In genomic region chr10:13684252-13684791, GRCh38 we compare ENCODE assay signal across 9 cellular contexts.
DNase-seq lines count a peak whose midpoint lies in the region; ATAC-seq and TF ChIP-seq lines count a peak whose summit lies in the region.
"Had no signal": no experiment of that assay in that cellular context is flagged by ENCODE, and none has a peak within 500 bp of the region (broad histone marks: within the 10 kb centered on the region; RNA-seq: fewer than 3 reads in every experiment).

No MANE protein-coding gene starts in this region.

- H3K27me3 Mint-ChIP-seq in chondrocyte (ENCODE audit: low read depth): no peaks in the 10 kb centered on the region

- TF ChIP-seq CTCF in chondrocyte (IDR thresholded peaks at IDR 0.05): no peak

- H3K36me3 Mint-ChIP-seq in chondrocyte (ENCODE audit: low read depth): peaks cover 37% of the 10 kb centered on the region

- peak overlapping the region; percentile 64 for H3K4me3 Mint-ChIP-seq in chondrocyte (ENCODE audit: unreplicated experiment)

- DNase-seq in HT1080 (ENCODE audit: low read depth) (peak; percentile 75), chondrocyte (ENCODE audit: low spot score) (peak; percentile 79), left lobe of liver (ENCODE audit: low spot score) (no peak), stromal cell of bone marrow (ENCODE audit: low read depth) (peak; percentile 40), HT-29 (ENCODE audit: low spot score) (no peak), DMS114 treated with DMSO at 0.1 percent for 48 hours (lab: John Stamatoyannopoulos, UW; ENCODE audit: unreplicated experiment) (no peak), NCI-H2196 treated with DMSO at 0.1 percent for 48 hours (lab: John Stamatoyannopoulos, UW; ENCODE audit: unreplicated experiment) (no peak)
- DNase-seq: NCI-H526 treated with DMSO at 0.1 percent for 48 hours had no signal

- peaks cover 40% of the 10 kb centered on the region for H3K4me1 Mint-ChIP-seq in chondrocyte (ENCODE audit: low read depth)

- H3K27ac Mint-ChIP-seq in chondrocyte (ENCODE audit: unreplicated experiment): peak overlapping the region; percentile 97

- H3K9me3 Mint-ChIP-seq in chondrocyte (ENCODE audit: low read depth): no peaks in the 10 kb centered on the region

- ATAC-seq in left lobe of liver (peak; percentile 1), HG03439 (IDR thresholded peaks at IDR 0.05; ENCODE audit: unreplicated experiment) (no peak)

Comparison
In these comparisons a context has a peak if more than half of its experiments do, and no peak if none do; other contexts are left out.
1. DNase-seq: peak in HT1080 (single experiment), chondrocyte (single experiment) and stromal cell of bone marrow (single experiment); none in left lobe of liver (single experiment), HT-29 (single experiment), DMS114 treated with DMSO at 0.1 percent for 48 hours (single experiment) and NCI-H2196 treated with DMSO at 0.1 percent for 48 hours (single experiment).